4 cellular contexts compared by ENCODE assay signal in genomic region chr10:132726951-132727350, GRCh38. TPM values are rescaled to one million over a fixed set of nuclear protein-coding genes. Genes with fewer than 3 reads are reported as not detected.
"Had no signal": no experiment of that assay in that cellular context is flagged by ENCODE, and none has a peak within 500 bp of the region (broad histone marks: within the 10 kb centered on the region; RNA-seq: fewer than 3 reads in every experiment).

No MANE protein-coding gene starts in this region.

- ATAC-seq: GM12878 had no signal

- DNase-seq: GDM1, GF-D8 had no signal

RNA-seq across cellular contexts. Expression of gene NKX6-2, which starts 59.0 kb away (rescaled TPM):
- total RNA-seq: G401, GM12878 had no signal
